In the genomic region with DNA sequence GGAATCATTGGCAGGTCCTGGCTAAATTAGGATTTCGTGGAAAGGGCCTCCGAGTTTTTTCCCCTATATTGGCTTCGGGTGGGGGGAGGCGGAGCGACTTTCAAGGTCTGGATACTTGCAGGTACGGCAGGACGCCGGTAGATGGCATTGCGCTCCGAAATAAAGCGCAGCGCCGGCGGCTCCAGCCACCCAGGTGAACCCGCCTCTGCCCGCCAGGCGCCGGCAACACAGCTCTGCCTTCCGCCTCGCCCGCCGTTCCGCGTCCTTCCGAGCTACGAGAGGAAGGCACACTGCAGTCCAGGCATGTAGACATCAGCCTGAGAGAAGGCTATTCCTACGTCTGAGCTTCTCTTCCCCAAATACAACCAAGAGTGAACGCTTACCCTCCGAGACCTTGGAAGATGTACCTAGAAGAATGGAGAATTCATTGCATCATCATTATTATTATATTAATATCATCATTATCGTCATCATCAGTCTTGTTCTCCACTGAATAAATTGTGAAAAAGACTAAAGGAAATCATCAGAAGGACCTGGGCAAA, we compare ENCODE assay signal across 8 cellular contexts.
DNase-seq lines count a peak whose midpoint lies in the region; ATAC-seq and TF ChIP-seq lines count a peak whose summit lies in the region.

No MANE protein-coding gene starts in this region.

- H3K9me3 Mint-ChIP-seq in IgD-negative memory B cell (no peaks in the 10 kb centered on the region), nephron (no peaks in the 10 kb centered on the region)

- H3K36me3 Mint-ChIP-seq in IgD-negative memory B cell, result peaks cover 4% of the 10 kb centered on the region
- H3K36me3 Mint-ChIP-seq in nephron (ENCODE audit: low read depth), result peaks cover 4% of the 10 kb centered on the region

- H3K27me3 Mint-ChIP-seq in IgD-negative memory B cell, result peaks cover 54% of the 10 kb centered on the region
- H3K27me3 Mint-ChIP-seq in nephron (ENCODE audit: low read depth), result peaks cover 81% of the 10 kb centered on the region

- TF ChIP-seq CTCF in fibroblast of mammary gland (conservative IDR thresholded peaks at IDR 0.05; ENCODE audit: control insufficient read depth, insufficient read depth, low read depth, low read length) (peak; percentile 61), nephron (IDR thresholded peaks at IDR 0.05; ENCODE audit: unreplicated experiment in 3 of 3) (peak; percentile 83 to 92 (median 86))

- H3K4me3 Mint-ChIP-seq in IgD-negative memory B cell (peak overlapping the region in 2 of 4 donors; percentile 18 to 32), nephron (peak overlapping the region; percentile 74 to 82 (median 78))

- H3K4me3 ChIP-seq in fibroblast of mammary gland (ENCODE audit: control insufficient read depth, low read depth, low read length), result peak overlapping the region; percentile 30

- H3K4me1 Mint-ChIP-seq in IgD-negative memory B cell, result peaks cover 10 to 22% (median 14%) of the 10 kb centered on the region in 3 donors
- peaks cover 37% of the 10 kb centered on the region for H3K4me1 Mint-ChIP-seq in nephron

- peak; percentile 90 for DNase-seq in DMS53 (lab: John Stamatoyannopoulos, UW)
- DNase-seq in OCI-M1 (lab: John Stamatoyannopoulos, UW), result peak; percentile 82
- peak; percentile 31 for DNase-seq in activated T-helper 1 cell treated with Interleukin-2 at 50 U/mL for 16 hours (ENCODE audit: low read depth)
- DNase-seq in fibroblast of mammary gland (ENCODE audit: low read depth), result peak; percentile 66
- DNase-seq in stimulated activated naive CD4-positive, alpha-beta T cell treated with Interleukin-2 at 50 U/mL for 16 hours (lab: John Stamatoyannopoulos, UW), result peak; percentile 57

- ATAC-seq in GM21723 (IDR thresholded peaks at IDR 0.05; ENCODE audit: unreplicated experiment), result peak; percentile 99

- H3K27ac Mint-ChIP-seq in IgD-negative memory B cell, result peak overlapping the region; percentile 26 to 73 (median 67)
- peak overlapping the region; percentile 41 to 84 (median 80) for H3K27ac Mint-ChIP-seq in nephron

Comparison
In these comparisons a context has a peak if more than half of its experiments do, and no peak if none do; other contexts are left out.
1. Peak in every context shown above with its lines: DNase-seq, ATAC-seq and H3K4me3 ChIP-seq.
2. DNase-seq: peak in every context shown above with its lines; median percentile 90 in DMS53; 82 in OCI-M1; 66 in fibroblast of mammary gland; 57 in stimulated activated naive CD4-positive, alpha-beta T cell treated with Interleukin-2 at 50 U/mL for 16 hours; 31 in activated T-helper 1 cell treated with Interleukin-2 at 50 U/mL for 16 hours.